12 cellular contexts compared by ENCODE assay signal in genomic region chr10:25522946-25523608, GRCh38.
DNase-seq lines count a peak whose midpoint lies in the region; ATAC-seq and TF ChIP-seq lines count a peak whose summit lies in the region.
"Had no signal": no experiment of that assay in that cellular context is flagged by ENCODE, and none has a peak within 500 bp of the region (broad histone marks: within the 10 kb centered on the region; RNA-seq: fewer than 3 reads in every experiment).

No MANE protein-coding gene starts in this region.

- TF ChIP-seq POLR2A in heart left ventricle (IDR thresholded peaks at IDR 0.05): no peak

- H2BK120ac ChIP-seq in mesenchymal stem cell (ENCODE audit: low read depth, low read length): no peak overlapping the region

- H3K27me3 Mint-ChIP-seq in activated T-cell treated with anti-CD3 and anti-CD28 coated beads, Interleukin-2, amount 50 U/mL, for 24 hours: no peaks in the 10 kb centered on the region

- H3K27me3 ChIP-seq in Loucy (ENCODE audit: insufficient read depth, low read length, poor library complexity, severe bottlenecking): no peaks in the 10 kb centered on the region
- no peaks in the 10 kb centered on the region for H3K27me3 ChIP-seq in mammary epithelial cell (ENCODE audit: insufficient read depth, low read length)
- H3K27me3 ChIP-seq in mesenchymal stem cell (ENCODE audit: control insufficient read depth in 1 of 2, insufficient read depth in 1 of 2, low read length in 2 of 2): no peaks in the 10 kb centered on the region
- H3K27me3 ChIP-seq in heart left ventricle: no peaks in the 10 kb centered on the region

- no peaks in the 10 kb centered on the region for H3K4me1 ChIP-seq in Loucy (ENCODE audit: insufficient read depth, low read length, poor library complexity, severe bottlenecking)
- no peaks in the 10 kb centered on the region for H3K4me1 ChIP-seq in mammary epithelial cell (ENCODE audit: insufficient read depth, low read length)
- no peaks in the 10 kb centered on the region for H3K4me1 ChIP-seq in mesenchymal stem cell (ENCODE audit: control insufficient read depth, insufficient read depth, low read depth, low read length)
- H3K4me1 ChIP-seq in heart left ventricle: no peaks in the 10 kb centered on the region

- no peaks in the 10 kb centered on the region for H4K20me1 ChIP-seq in Loucy (ENCODE audit: insufficient read depth, low read length, poor library complexity, severe bottlenecking)
- no peaks in the 10 kb centered on the region for H4K20me1 ChIP-seq in mammary epithelial cell (ENCODE audit: insufficient read depth, low read length)

- CTCF ChIA-PET in mammary epithelial cell (lab: Charles Lee; ENCODE audit: low non-redundant PET): interaction anchor here (0.6 kb wide), 1 partner anchor 748 kb away, joined by 3 read pairs; no protein-coding TSS in a partner anchor

- H2BK5ac ChIP-seq in mesenchymal stem cell (ENCODE audit: low read depth, low read length, poor library complexity, severe bottlenecking): no peak overlapping the region

- peak overlapping the region in 1 of 2 experiments; percentile 52 for H3K23ac ChIP-seq in mesenchymal stem cell (ENCODE audit: low read length in 2 of 2)

- no peak overlapping the region for H3K4me3 Mint-ChIP-seq in activated T-cell treated with anti-CD3 and anti-CD28 coated beads, Interleukin-2, amount 50 U/mL, for 24 hours

- H3K36me3 ChIP-seq in Loucy (ENCODE audit: insufficient read depth, low read length): peaks cover 5% of the 10 kb centered on the region; the same call in 1 of the 2 replicates
- H3K36me3 ChIP-seq in mammary epithelial cell (ENCODE audit: insufficient read depth, low read length): no peaks in the 10 kb centered on the region
- no peaks in the 10 kb centered on the region for H3K36me3 ChIP-seq in mesenchymal stem cell (ENCODE audit: control insufficient read depth in 1 of 2, insufficient read depth in 2 of 2, low read depth in 1 of 2, low read length in 2 of 2)
- H3K36me3 ChIP-seq in heart left ventricle: no peaks in the 10 kb centered on the region

- H3K4me2 ChIP-seq in Loucy (ENCODE audit: low read depth, low read length, poor library complexity, severe bottlenecking) (no peak overlapping the region), mammary epithelial cell (ENCODE audit: insufficient read depth, low read depth, low read length) (no peak overlapping the region), mesenchymal stem cell (ENCODE audit: low read length, poor library complexity, severe bottlenecking) (no peak overlapping the region)

- in situ Hi-C loops in mammary epithelial cell (cut with MboI; ENCODE audit: low sequenced_read_pairs in 2 of 2): no loop called here

- WGBS in mammary epithelial cell (ENCODE audit: low coverage, missing lambda C conversion rate): 65% methylated on average over 4 of the region's 4 CpGs
- 73% methylated on average over 4 of the region's 4 CpGs for WGBS in mesenchymal stem cell
- 75 to 77% (median 76%) methylated on average over 4 of the region's 4 CpGs for WGBS in heart left ventricle, 4 donors

- H3K9me3 ChIP-seq in Loucy (ENCODE audit: insufficient read depth, low read depth, low read length) (no peaks in the 10 kb centered on the region), mammary epithelial cell (replicated peaks; ENCODE audit: insufficient read depth, low read length) (peaks cover 5% of the 10 kb centered on the region), mesenchymal stem cell (ENCODE audit: control insufficient read depth, low read length) (no peaks in the 10 kb centered on the region), heart left ventricle (no peaks in the 10 kb centered on the region)

- no peak for DNase-seq in GM12865 (ENCODE audit: low read depth)
- DNase-seq in mammary epithelial cell: peak; percentile 23
- no peak for DNase-seq in mesenchymal stem cell
- no peak for DNase-seq in NOMO-1 treated with DMSO at 0.1 percent for 48 hours (lab: John Stamatoyannopoulos, UW; ENCODE audit: unreplicated experiment)
- no peak for DNase-seq in heart left ventricle
- DNase-seq in activated T-cell treated with anti-CD3 and anti-CD28 coated beads, Interleukin-2, amount 50 U/mL, for 24 hours: no peak
- DNase-seq: activated CD4-positive, alpha-beta T cell treated with anti-CD3 and anti-CD28 coated beads, Interleukin-2, amount 50 U/mL, for 48 hours; kidney glomerular epithelial cell; NCI-H510A; stimulated activated CD4-positive, alpha-beta T cell treated with anti-CD3 and anti-CD28 coated beads, Interleukin-4, amount 100 ng/mL, for 1 hour had no signal

- ATAC-seq in HG02870 (IDR thresholded peaks at IDR 0.05; ENCODE audit: unreplicated experiment) (no peak), heart left ventricle (no peak)

- no peaks in the 10 kb centered on the region for H3K4me1 Mint-ChIP-seq in activated T-cell treated with anti-CD3 and anti-CD28 coated beads, Interleukin-2, amount 50 U/mL, for 24 hours (ENCODE audit: low read depth)

- TF ChIP-seq CTCF in GM12865 (IDR thresholded peaks at IDR 0.05; ENCODE audit: insufficient read depth, low read depth, low read length, missing control alignments): peak; percentile 8
- peak; percentile 25 for TF ChIP-seq CTCF in Loucy (conservative IDR thresholded peaks at IDR 0.05; ENCODE audit: low read length)
- TF ChIP-seq CTCF in mammary epithelial cell (conservative IDR thresholded peaks at IDR 0.05 in 1 of 2, IDR thresholded peaks at IDR 0.05 in 1 of 2; ENCODE audit: extremely low read depth in 1 of 2, insufficient read depth in 1 of 2, low read depth in 1 of 2, low read length in 2 of 2): peak in 1 of 2 donors; percentile 43
- TF ChIP-seq CTCF in heart left ventricle (IDR thresholded peaks at IDR 0.05): no peak

- no peak overlapping the region for H4K8ac ChIP-seq in mesenchymal stem cell (ENCODE audit: low read length)

- no peaks in the 10 kb centered on the region for H3K9me2 ChIP-seq in Loucy (replicated peaks; ENCODE audit: low read depth, low read length)

- no peaks in the 10 kb centered on the region for H3K79me2 ChIP-seq in Loucy (ENCODE audit: insufficient read depth, low read length)
- no peaks in the 10 kb centered on the region for H3K79me2 ChIP-seq in mammary epithelial cell (ENCODE audit: insufficient read depth, low read length)

- H3F3A ChIP-seq in Loucy (ENCODE audit: low read depth): no peaks in the 10 kb centered on the region

- H3K79me1 ChIP-seq in mesenchymal stem cell (replicated peaks; ENCODE audit: low read length, poor library complexity, severe bottlenecking): no peaks in the 10 kb centered on the region

- H2BK15ac ChIP-seq in mesenchymal stem cell (ENCODE audit: low read depth, poor library complexity, severe bottlenecking): no peak overlapping the region

- peaks cover 7% of the 10 kb centered on the region for H3K9me3 Mint-ChIP-seq in activated T-cell treated with anti-CD3 and anti-CD28 coated beads, Interleukin-2, amount 50 U/mL, for 24 hours

- H3K14ac ChIP-seq in mesenchymal stem cell (ENCODE audit: low read length in 2 of 2): no peak overlapping the region

- peak overlapping the region in 1 of 2 experiments; percentile 48 for H3K18ac ChIP-seq in mesenchymal stem cell (ENCODE audit: low read depth in 1 of 2, low read length in 2 of 2)

- no peak overlapping the region for H2AK5ac ChIP-seq in mesenchymal stem cell (ENCODE audit: low read length, severe bottlenecking)

- dilution Hi-C loops in mammary epithelial cell (cut with HindIII; ENCODE audit: low sequenced_read_pairs): no loop called here

- H4K91ac ChIP-seq in mesenchymal stem cell (ENCODE audit: low read length): no peak overlapping the region

- no peak overlapping the region for H3K27ac Mint-ChIP-seq in activated T-cell treated with anti-CD3 and anti-CD28 coated beads, Interleukin-2, amount 50 U/mL, for 24 hours

- H3K27ac ChIP-seq in mammary epithelial cell (ENCODE audit: insufficient read depth, low read depth, low read length): no peak overlapping the region
- H3K27ac ChIP-seq in mesenchymal stem cell (ENCODE audit: low read length, poor library complexity, severe bottlenecking): no peak overlapping the region
- H3K27ac ChIP-seq in heart left ventricle: no peak overlapping the region

- no peak overlapping the region for H2AFZ ChIP-seq in Loucy (ENCODE audit: low read length)
- H2AFZ ChIP-seq in mammary epithelial cell (ENCODE audit: low read depth, low read length): no peak overlapping the region
- H2AFZ ChIP-seq in mesenchymal stem cell (ENCODE audit: low read depth, low read length): peak overlapping the region; percentile 63

- H3K9ac ChIP-seq in Loucy (ENCODE audit: low read depth, low read length, poor library complexity, severe bottlenecking) (no peak overlapping the region), mammary epithelial cell (ENCODE audit: insufficient read depth, low read length) (no peak overlapping the region), mesenchymal stem cell (ENCODE audit: low read length) (no peak overlapping the region)

- H3K36me3 Mint-ChIP-seq in activated T-cell treated with anti-CD3 and anti-CD28 coated beads, Interleukin-2, amount 50 U/mL, for 24 hours (ENCODE audit: low read depth): no peaks in the 10 kb centered on the region

- H3K4me3 ChIP-seq in GM12865 (ENCODE audit: low read depth, low read length) (no peak overlapping the region), Loucy (ENCODE audit: low read length, poor library complexity, severe bottlenecking) (no peak overlapping the region), mammary epithelial cell (replicated peaks in 1 of 3; ENCODE audit: insufficient read depth in 1 of 3, low read depth in 2 of 3, low read length in 3 of 3) (no peak overlapping the region), mesenchymal stem cell (ENCODE audit: insufficient read depth in 1 of 2, low read depth in 1 of 2, low read length in 2 of 2) (no peak overlapping the region), heart left ventricle (no peak overlapping the region)

- intact Hi-C loops in mammary epithelial cell (cut with micrococcal nuclease) (loop anchor here (5.0 kb wide), 2 partner anchors 159 to 189 kb away; no protein-coding TSS in a partner anchor), heart left ventricle (cut with DNase I) (no loop called here)

- H2BK12ac ChIP-seq in mesenchymal stem cell (ENCODE audit: low read length in 2 of 2): no peak overlapping the region

- H3K4ac ChIP-seq in mesenchymal stem cell (ENCODE audit: low read depth in 1 of 2, low read length in 2 of 2): no peak overlapping the region

- BruUV-seq in mammary epithelial cell (replicated peaks; lab: Mats Ljungman, UMichigan): no TSS peak

Comparison
In these comparisons a context has a peak if more than half of its experiments do, and no peak if none do; other contexts are left out.
1. CTCF ChIP-seq: peak in GM12865 (single experiment) and Loucy (single experiment); none in heart left ventricle (0 of 12).